ENCODE assay signal across 28 cellular contexts in genomic region chr6:154783229-154783628, GRCh38. TPM values are rescaled to one million over a fixed set of nuclear protein-coding genes. Genes with fewer than 3 reads are reported as not detected.
DNase-seq lines count a peak whose midpoint lies in the region; ATAC-seq, FAIRE-seq and TF ChIP-seq lines count a peak whose summit lies in the region.
"Had no signal": no experiment of that assay in that cellular context is flagged by ENCODE, and none has a peak within 500 bp of the region (broad histone marks: within the 10 kb centered on the region; RNA-seq: fewer than 3 reads in every experiment).

No MANE protein-coding gene starts in this region.

- TF ChIP-seq CTCF in foreskin keratinocyte (conservative IDR thresholded peaks at IDR 0.05): no peak

- ATAC-seq in GM19397 (IDR thresholded peaks at IDR 0.05; ENCODE audit: unreplicated experiment) (peak; percentile 59), HG02981 (IDR thresholded peaks at IDR 0.05; ENCODE audit: unreplicated experiment) (peak; percentile 81), HG03571 (IDR thresholded peaks at IDR 0.05; ENCODE audit: unreplicated experiment) (peak; percentile 80), foreskin keratinocyte (no peak)
- ATAC-seq: activated naive CD8-positive, alpha-beta T cell treated with anti-CD3 and anti-CD28 coated beads, Interleukin-2, amount 50 U/mL, for 24 hours; body of pancreas had no signal

- peak; percentile 21 for FAIRE-seq in GM18507 (lab: Jason Lieb, UNC)
- FAIRE-seq: frontal cortex, islet of Langerhans, K562, RCC 7860 had no signal

- H3K27me3 ChIP-seq in GM23248 (replicated peaks; ENCODE audit: insufficient read depth): no peaks in the 10 kb centered on the region
- no peaks in the 10 kb centered on the region for H3K27me3 ChIP-seq in foreskin keratinocyte
- H3K27me3 ChIP-seq: BLaER1, body of pancreas, neural progenitor cell, uterus had no signal

- H3K4me3 ChIP-seq in GM23248: no peak overlapping the region
- H3K4me3 ChIP-seq: BLaER1, body of pancreas, K562, neural progenitor cell, prostate gland, uterus had no signal

- no peak for DNase-seq in GM18507 (ENCODE audit: extremely low spot score, insufficient read length, low read depth)
- DNase-seq in GM23248: no peak
- no peak for DNase-seq in NCI-H1930 (lab: John Stamatoyannopoulos, UW)
- no peak for DNase-seq in foreskin keratinocyte
- no peak for DNase-seq in mucosa of gallbladder (ENCODE audit: low spot score)
- DNase-seq: ACHN; activated CD4-positive, alpha-beta T cell treated with anti-CD3 and anti-CD28 coated beads, Interleukin-2, amount 10 ng/mL, durations not matched to agents 24 days and 14 days; activated naive CD8-positive, alpha-beta T cell treated with anti-CD3 and anti-CD28 coated beads, Interleukin-2, amount 50 U/mL, for 24 hours; body of pancreas; Calu3; effector CD4-positive, alpha-beta T cell; HCEC 1CT; hypothalamus; midbrain; NCI-H146; NCI-H526; substantia nigra; uterus had no signal

- H4K20me1 ChIP-seq in GM23248 (ENCODE audit: insufficient read depth): no peaks in the 10 kb centered on the region

- H3K9ac ChIP-seq in GM23248: no peak overlapping the region
- H3K9ac ChIP-seq: BLaER1, neural progenitor cell had no signal

- H3K36me3 ChIP-seq in GM23248 (ENCODE audit: low read depth): peaks cover 23% of the 10 kb centered on the region
- H3K36me3 ChIP-seq: prostate gland, uterus had no signal

- H3K79me2 ChIP-seq in GM23248 (ENCODE audit: insufficient read depth): peaks cover 100% of the 10 kb centered on the region

- H3K4me2 ChIP-seq in GM23248 (ENCODE audit: unreplicated experiment): no peak overlapping the region
- H3K4me2 ChIP-seq: BLaER1, neural progenitor cell had no signal

- H3K9me3 ChIP-seq in GM23248 (ENCODE audit: low read depth): no peaks in the 10 kb centered on the region
- H3K9me3 ChIP-seq: BLaER1, body of pancreas, prostate gland, uterus had no signal

- H2AFZ ChIP-seq in GM23248: no peak overlapping the region
- H2AFZ ChIP-seq: neural progenitor cell had no signal

- WGBS in GM23248 (ENCODE audit: low coverage in 1 of 2, low lambda C conversion rate in 2 of 2, missing lambda C conversion rate in 2 of 2), 2 experiments: 97 to 98% methylated on average over 2 of the region's 2 CpGs

- H3K27ac ChIP-seq in GM23248: no peak overlapping the region
- H3K27ac ChIP-seq in foreskin keratinocyte: no peak overlapping the region
- H3K27ac ChIP-seq: BLaER1, body of pancreas, neural progenitor cell, prostate gland, uterus had no signal

- in situ Hi-C loops in GM23248 (cut with MboI): loop anchor here (25.0 kb wide), 1 partner anchor 621 kb away; no protein-coding TSS in a partner anchor

- H3F3A ChIP-seq in GM23248 (ENCODE audit: insufficient read depth): no peaks in the 10 kb centered on the region

- no peaks in the 10 kb centered on the region for H3K9me2 ChIP-seq in GM23248 (ENCODE audit: insufficient read depth)

- H3K4me1 ChIP-seq in GM23248 (ENCODE audit: insufficient read depth) (no peaks in the 10 kb centered on the region), foreskin keratinocyte (no peaks in the 10 kb centered on the region)
- H3K4me1 ChIP-seq: BLaER1, neural progenitor cell, prostate gland, uterus had no signal

RNA-seq across cellular contexts. Expression of gene SCAF8, which starts 50.0 kb away (rescaled TPM):
- 22.3 and 39.2 TPM in 2 replicates for total RNA-seq in GM23248 (2014; rRNA removed; shearing (Covaris generic))
- polyA plus RNA-seq in GM23248 (2016; fragmentation: Nextera tagmentation; extraction: Ambion mirVana) (10.3 and 11.7 TPM in 2 replicates), foreskin keratinocyte (6.2 and 7.1 TPM in 2 replicates)
- total RNA-seq in foreskin keratinocyte (31.7 and 33.8 TPM in 2 replicates), mucosa of gallbladder (37.4 TPM)
